In the genomic region with DNA sequence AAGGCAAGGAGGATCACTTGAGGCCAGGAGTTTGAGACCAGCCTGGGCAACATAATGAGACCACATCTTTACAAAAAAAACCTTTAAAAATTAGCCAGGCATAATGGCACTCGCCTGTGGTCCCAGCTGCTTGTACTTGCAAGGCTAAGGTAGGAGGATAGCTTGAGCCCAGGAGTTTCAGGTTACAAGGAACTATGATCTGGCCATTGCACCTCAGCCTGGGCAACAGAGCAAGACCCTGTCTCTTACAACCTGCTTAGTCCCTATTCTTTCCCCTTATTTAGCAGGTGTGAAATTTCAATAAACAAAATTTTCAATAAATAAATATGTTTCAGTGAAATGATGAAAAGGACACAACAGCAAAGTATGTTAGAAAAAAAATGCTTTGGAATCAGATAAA, we compare ENCODE assay signal across 8 cellular contexts.
DNase-seq lines count a peak whose midpoint lies in the region; ATAC-seq, FAIRE-seq and TF ChIP-seq lines count a peak whose summit lies in the region.
"Not testable (repeated sequence)": the region's sequence is repeated elsewhere in the genome, so short reads cannot be mapped to it uniquely, and the experiment has no call there.

No MANE protein-coding gene starts in this region.

- not testable (repeated sequence) for BruUV-seq in K562 (replicated peaks; lab: Mats Ljungman, UMichigan); HepG2 (replicated peaks; lab: Mats Ljungman, UMichigan)

- not testable (repeated sequence) for FAIRE-seq in K562 (lab: Jason Lieb, UNC); HepG2 (lab: Jason Lieb, UNC)

- H3K9me3 ChIP-seq in HEK293 (ENCODE audit: control insufficient read depth, insufficient read depth, low read depth, low read length); K562 (replicated peaks; ENCODE audit: control insufficient read depth, insufficient read depth, low read depth, low read length); HepG2 (ENCODE audit: low read length): not testable (repeated sequence)

- not testable (repeated sequence) for H3K4me2 ChIP-seq in K562 (ENCODE audit: insufficient read depth, low read length); HepG2 (ENCODE audit: low read depth, low read length)

- not testable (repeated sequence) for ATAC-seq in WTC11, K562, HepG2

- H3K4me1 ChIP-seq in HEK293 (ENCODE audit: control insufficient read depth, insufficient read depth, low read length); HepG2 (ENCODE audit: insufficient read depth, low read length): not testable (repeated sequence)
- peaks cover 11 to 13% of the 10 kb centered on the region in 2 experiments for H3K4me1 ChIP-seq in K562 (replicated peaks in 1 of 2; ENCODE audit: control insufficient read depth in 2 of 2, insufficient read depth in 2 of 2, low read length in 2 of 2)

- POLR2A ChIA-PET in HEK293 (lab: Yijun Ruan, JAX); WTC11 (lab: Charles Lee); HepG2 (lab: Yijun Ruan, JAX): not testable (repeated sequence)
- POLR2A ChIA-PET in K562 (lab: Yijun Ruan, JAX), result interaction anchor here (1.0 kb wide), 1 partner anchor 24 kb away, joined by 3 read pairs; no protein-coding TSS in a partner anchor

- not testable (repeated sequence) for H3K79me2 ChIP-seq in K562 (ENCODE audit: control insufficient read depth, insufficient read depth, low read length); HepG2 (ENCODE audit: insufficient read depth, low read length)

- H3K27me3 Mint-ChIP-seq in WTC11 (ENCODE audit: low read depth); glutamatergic neuron (ENCODE audit: unreplicated experiment): not testable (repeated sequence)

- not testable (repeated sequence) for DNase-seq in WTC11 (ENCODE audit: low spot score); K562 (ENCODE audit: extremely low read depth in 1 of 4, low spot score in 3 of 4); glutamatergic neuron; HepG2 (ENCODE audit: low spot score)

- H3K9ac ChIP-seq in K562 (ENCODE audit: insufficient read depth in 1 of 2, low read depth in 2 of 2, low read length in 2 of 2); HepG2 (ENCODE audit: insufficient read depth, low read depth, low read length): not testable (repeated sequence)

- TF ChIP-seq CTCF in 22Rv1 (IDR thresholded peaks at IDR 0.05); C4-2B (conservative IDR thresholded peaks at IDR 0.05); HEK293 (tag by site-specific recombination; IDR thresholded peaks at IDR 0.05); VCaP (conservative IDR thresholded peaks at IDR 0.05); WTC11 (IDR thresholded peaks at IDR 0.05); K562 (IDR thresholded peaks at IDR 0.05 in 2 of 3, conservative IDR thresholded peaks at IDR 0.05 in 1 of 3; ENCODE audit: insufficient read depth in 2 of 3, low read depth in 1 of 3, low read length in 3 of 3); glutamatergic neuron (IDR thresholded peaks at IDR 0.05; ENCODE audit: partially characterized antibody, unreplicated experiment); HepG2 (CRISPR knock-in tag; IDR thresholded peaks at IDR 0.05): not testable (repeated sequence)

- intact Hi-C loops in K562 (cut with micrococcal nuclease); HepG2 (cut with micrococcal nuclease; ENCODE audit: unreplicated experiment): not testable (repeated sequence)

- not testable (repeated sequence) for H3K9me3 Mint-ChIP-seq in WTC11; glutamatergic neuron (ENCODE audit: unreplicated experiment)

- not testable (repeated sequence) for TF ChIP-seq RAD21 in K562 (CRISPR knock-in tag; conservative IDR thresholded peaks at IDR 0.05 in 1 of 2, IDR thresholded peaks at IDR 0.05 in 1 of 2); HepG2 (CRISPR knock-in tag; IDR thresholded peaks at IDR 0.05)

- not testable (repeated sequence) for H2AFZ ChIP-seq in K562 (ENCODE audit: low read depth, low read length); HepG2 (ENCODE audit: low read length)

- H3K4me3 Mint-ChIP-seq in WTC11; glutamatergic neuron (ENCODE audit: unreplicated experiment): not testable (repeated sequence)

- 28% methylated on average over 1 of the region's 1 CpG for WGBS in K562 (ENCODE audit: insufficient coverage, low coverage, missing lambda C conversion rate)
- WGBS in HepG2 (ENCODE audit: low lambda C conversion rate), result 100% methylated on average over 1 of the region's 1 CpG

- peak overlapping the region; percentile 50 for H3K27ac ChIP-seq in 22Rv1
- H3K27ac ChIP-seq in C4-2B, result peak overlapping the region; percentile 32; the same call in 1 of the 2 replicates
- not testable (repeated sequence) for H3K27ac ChIP-seq in HEK293 (ENCODE audit: extremely low read depth, low read depth, low read length); K562 (ENCODE audit: extremely low read depth, low read depth, low read length); HepG2 (ENCODE audit: extremely low read length, insufficient read depth, low read length)
- peak overlapping the region; percentile 25; the same call in 1 of the 2 replicates for H3K27ac ChIP-seq in VCaP

- not testable (repeated sequence) for H4K20me1 ChIP-seq in K562 (replicated peaks; ENCODE audit: control insufficient read depth, insufficient read depth, low read length); HepG2 (ENCODE audit: insufficient read depth, low read length)

- H3K9me1 ChIP-seq in K562 (ENCODE audit: control insufficient read depth, insufficient read depth, low read length), result not testable (repeated sequence)

- not testable (repeated sequence) for H3K36me3 Mint-ChIP-seq in WTC11; glutamatergic neuron (ENCODE audit: unreplicated experiment)

- not testable (repeated sequence) for H3K4me3 ChIP-seq in HEK293 (ENCODE audit: low read depth, low read length); K562; HepG2 (replicated peaks in 1 of 3; ENCODE audit: insufficient read depth in 1 of 3, low read depth in 2 of 3, low read length in 3 of 3)

- TF ChIP-seq POLR2A in K562 (conservative IDR thresholded peaks at IDR 0.05); HepG2 (IDR thresholded peaks at IDR 0.05; ENCODE audit: insufficient read depth in 1 of 2, low read depth in 2 of 2, low read length in 2 of 2): not testable (repeated sequence)

- CTCF ChIA-PET in HEK293 (lab: Yijun Ruan, JAX); WTC11 (lab: Charles Lee); K562 (lab: Yijun Ruan, JAX; ENCODE audit: low intra/inter-chr PET ratio); HepG2 (lab: Yijun Ruan, JAX; ENCODE audit: low intra/inter-chr PET ratio, low total read pairs): not testable (repeated sequence)

- not testable (repeated sequence) for H3K27ac Mint-ChIP-seq in WTC11
- peak overlapping the region; percentile 88 for H3K27ac Mint-ChIP-seq in glutamatergic neuron (ENCODE audit: unreplicated experiment)

- not testable (repeated sequence) for H3K4me1 Mint-ChIP-seq in WTC11
- peaks cover 41% of the 10 kb centered on the region for H3K4me1 Mint-ChIP-seq in glutamatergic neuron (ENCODE audit: low read depth, unreplicated experiment)

- in situ Hi-C loops in K562 (cut with MboI); HepG2 (cut with HindIII; ENCODE audit: extremely low pct_ligation_motif_present, low pct_unique_long_range_greater_than_20kb): not testable (repeated sequence)

- not testable (repeated sequence) for TF ChIP-seq EP300 in K562 (IDR thresholded peaks at IDR 0.05; ENCODE audit: low read length); HepG2 (IDR thresholded peaks at IDR 0.05; ENCODE audit: low read depth in 2 of 2, low read length in 2 of 2); HepG2 (CRISPR knock-in tag; IDR thresholded peaks at IDR 0.05; ENCODE audit: borderline replicate concordance)

- not testable (repeated sequence) for H3K27me3 ChIP-seq in K562 (ENCODE audit: control insufficient read depth in 2 of 2, insufficient read depth in 2 of 2, low read length in 2 of 2); HepG2 (ENCODE audit: control insufficient read depth in 1 of 2, insufficient read depth in 2 of 2, low read length in 2 of 2)

- not testable (repeated sequence) for H3K36me3 ChIP-seq in HEK293 (ENCODE audit: control insufficient read depth in 2 of 2, insufficient read depth in 1 of 2, low read length in 2 of 2); K562 (ENCODE audit: control insufficient read depth, insufficient read depth, low read length); HepG2 (replicated peaks in 1 of 2; ENCODE audit: control insufficient read depth in 1 of 2, insufficient read depth in 2 of 2, low read length in 2 of 2)

TF ChIP-seq in HEK293, 187 proteins besides CTCF, POLR2A, EP300 and RAD21:
- peak; percentile 69; the same call in 1 of the 2 replicates for TF ChIP-seq ZNF121 (tag by site-specific recombination; IDR thresholded peaks at IDR 0.05)

TF ChIP-seq in WTC11, 78 proteins besides CTCF, POLR2A, EP300 and RAD21:
- TF ChIP-seq ZNF121 (CRISPR knock-in tag; IDR thresholded peaks at IDR 0.05), result peak; percentile 78

TF ChIP-seq in K562, 482 proteins besides CTCF, POLR2A, EP300 and RAD21:
- peak; percentile 35 for TF ChIP-seq ZNF121 (CRISPR knock-in tag; conservative IDR thresholded peaks at IDR 0.05)

TF ChIP-seq in HepG2, 621 proteins besides CTCF, POLR2A, EP300 and RAD21:
- TF ChIP-seq ZNF121 (CRISPR knock-in tag; IDR thresholded peaks at IDR 0.05), result peak; percentile 84
